8 cellular contexts compared by ENCODE assay signal in genomic region chr6:31396422-31397152, GRCh38. TPM values are rescaled to one million over a fixed set of nuclear protein-coding genes. Genes with fewer than 3 reads are reported as not detected.
DNase-seq lines count a peak whose midpoint lies in the region; ATAC-seq and TF ChIP-seq lines count a peak whose summit lies in the region.

No MANE protein-coding gene starts in this region.

- DNase-seq in C1 segment of cervical spinal cord (lab: John Stamatoyannopoulos, UW) (peak in 12 of 14 donors; percentile 4 to 71 (median 43)), H9 (peak; percentile 72), NCI-H526 treated with DMSO at 0.1 percent for 48 hours (lab: John Stamatoyannopoulos, UW) (peak; percentile 45), coronary artery (ENCODE audit: low spot score) (no peak), right lobe of liver (peak; percentile 73 to 84 (median 77))
- peak; percentile 89 for DNase-seq in activated CD4-positive, alpha-beta T cell treated with anti-CD3 and anti-CD28 coated beads, Interleukin-2, amount 10 ng/mL, durations not matched to agents 7 days and 5 days
- DNase-seq in stimulated activated CD4-positive, alpha-beta T cell treated with anti-CD3 and anti-CD28 coated beads, TNF-alpha, amount 100 ng/mL, for 4 hours (ENCODE audit: low read depth in 3 of 3), result peak; percentile 77 to 83 (median 78)

- no peaks in the 10 kb centered on the region for H3K36me3 ChIP-seq in right lobe of liver

- H3K36me3 Mint-ChIP-seq in H9 (ENCODE audit: insufficient read depth in 1 of 3, low read depth in 3 of 3), result peaks cover 2 to 6% (median 5%) of the 10 kb centered on the region in 3 experiments; a peak in 6 of 7 replicates
- H3K36me3 Mint-ChIP-seq in activated CD4-positive, alpha-beta T cell treated with anti-CD3 and anti-CD28 coated beads, Interleukin-2, amount 10 ng/mL, durations not matched to agents 7 days and 5 days (ENCODE audit: low read depth), result peaks cover 6% of the 10 kb centered on the region

- H2AK5ac ChIP-seq in H9 (ENCODE audit: insufficient read length, low read length), result no peak overlapping the region

- TF ChIP-seq CTCF in H9 (conservative IDR thresholded peaks at IDR 0.05), result peak; percentile 78
- peak; percentile 90 for TF ChIP-seq CTCF in coronary artery (IDR thresholded peaks at IDR 0.05)
- peak; percentile 73 to 97 (median 94) for TF ChIP-seq CTCF in right lobe of liver (IDR thresholded peaks at IDR 0.05)

- H3K4me1 ChIP-seq in H9 (ENCODE audit: insufficient read depth, low read length) (no peaks in the 10 kb centered on the region; the same call in 1 of the 2 replicates), right lobe of liver (peaks cover 0 to 20% (median 4%) of the 10 kb centered on the region in 4 donors)

- peaks cover 7 to 16% of the 10 kb centered on the region in 2 experiments for H3K9me3 Mint-ChIP-seq in H9
- H3K9me3 Mint-ChIP-seq in activated CD4-positive, alpha-beta T cell treated with anti-CD3 and anti-CD28 coated beads, Interleukin-2, amount 10 ng/mL, durations not matched to agents 7 days and 5 days, result no peaks in the 10 kb centered on the region

- H3K27me3 Mint-ChIP-seq in H9 (ENCODE audit: low read depth), result peaks cover 45% of the 10 kb centered on the region
- peaks cover 3% of the 10 kb centered on the region for H3K27me3 Mint-ChIP-seq in activated CD4-positive, alpha-beta T cell treated with anti-CD3 and anti-CD28 coated beads, Interleukin-2, amount 10 ng/mL, durations not matched to agents 7 days and 5 days

- H3K79me1 ChIP-seq in H9 (ENCODE audit: insufficient read depth, low read depth, low read length, poor library complexity, severe bottlenecking), result no peaks in the 10 kb centered on the region

- no peak overlapping the region for H3T11ph ChIP-seq in H9 (ENCODE audit: low read length)

- H3K27ac Mint-ChIP-seq in H9, result no peak overlapping the region
- H3K27ac Mint-ChIP-seq in activated CD4-positive, alpha-beta T cell treated with anti-CD3 and anti-CD28 coated beads, Interleukin-2, amount 10 ng/mL, durations not matched to agents 7 days and 5 days, result peak overlapping the region; percentile 46

- intact Hi-C loops in right lobe of liver (cut with DNase I), result loop anchor here (5.0 to 10.0 kb wide), 2 partner anchors 46 to 48 kb away; no protein-coding TSS in a partner anchor

- H2BK5ac ChIP-seq in H9 (ENCODE audit: insufficient read length, low read length), result no peak overlapping the region

- no peak overlapping the region for H4K91ac ChIP-seq in H9 (ENCODE audit: insufficient read length, low read depth, low read length)

- no CpG with 5 or more reads among the region's 11 CpGs for WGBS in H9 (ENCODE audit: extremely low coverage, insufficient read length, low lambda C conversion rate)
- 26% methylated on average over 8 of the region's 11 CpGs for WGBS in right lobe of liver (ENCODE audit: insufficient coverage, low coverage, low lambda C conversion rate, missing lambda C conversion rate)

- no peak for TF ChIP-seq POLR2A in right lobe of liver (IDR thresholded peaks at IDR 0.05)

- H3K27me3 ChIP-seq in H9 (ENCODE audit: insufficient read depth, low read length), result peaks cover under 1% of the 10 kb centered on the region; the same call in 1 of the 2 replicates
- no peaks in the 10 kb centered on the region for H3K27me3 ChIP-seq in right lobe of liver

- H3K4ac ChIP-seq in H9 (ENCODE audit: low read depth, low read length), result no peak overlapping the region

- H3K4me1 Mint-ChIP-seq in H9, result peaks cover 44 to 45% of the 10 kb centered on the region in 2 experiments
- peaks cover 27% of the 10 kb centered on the region for H3K4me1 Mint-ChIP-seq in activated CD4-positive, alpha-beta T cell treated with anti-CD3 and anti-CD28 coated beads, Interleukin-2, amount 10 ng/mL, durations not matched to agents 7 days and 5 days

- no peak overlapping the region for H4K5ac ChIP-seq in H9 (ENCODE audit: insufficient read length, low read depth, low read length)

- peaks cover 10% of the 10 kb centered on the region for H3K23me2 ChIP-seq in H9 (ENCODE audit: insufficient read length, low read depth, low read length, poor library complexity, severe bottlenecking)

- H2BK120ac ChIP-seq in H9 (ENCODE audit: low read depth, low read length, poor library complexity, severe bottlenecking), result no peak overlapping the region

- ATAC-seq in right lobe of liver (peak; percentile 51 to 73 (median 63)), GM21717 (IDR thresholded peaks at IDR 0.05; ENCODE audit: unreplicated experiment) (no peak)

- CTCF ChIA-PET in activated CD4-positive, alpha-beta T cell treated with anti-CD3 and anti-CD28 coated beads, Interleukin-2, amount 10 ng/mL, durations not matched to agents 7 days and 5 days (lab: Charles Lee), result interaction anchor here (1.5 kb wide), 1 partner anchor 46 kb away, joined by 3 read pairs; no protein-coding TSS in a partner anchor

- H2AFZ ChIP-seq in H9 (ENCODE audit: low read length), result no peak overlapping the region

- H3K79me2 ChIP-seq in H9 (ENCODE audit: insufficient read depth, low read length), result no peaks in the 10 kb centered on the region

- POLR2A ChIA-PET in activated CD4-positive, alpha-beta T cell treated with anti-CD3 and anti-CD28 coated beads, Interleukin-2, amount 10 ng/mL, durations not matched to agents 7 days and 5 days (lab: Charles Lee), result no interaction called here

- no peak overlapping the region for H2BK20ac ChIP-seq in H9 (ENCODE audit: low read depth, low read length, poor library complexity, severe bottlenecking)

- no peaks in the 10 kb centered on the region for H4K20me1 ChIP-seq in H9 (ENCODE audit: control insufficient read depth, insufficient read depth, insufficient read length)

- H3K9me3 ChIP-seq in H9 (ENCODE audit: control insufficient read depth, low read depth, low read length), result no peaks in the 10 kb centered on the region
- H3K9me3 ChIP-seq in right lobe of liver, result no peaks in the 10 kb centered on the region

- no peak overlapping the region for H3K9ac ChIP-seq in H9 (ENCODE audit: extremely low read depth, insufficient read length, low read length)

- no peak overlapping the region for H3K23ac ChIP-seq in H9 (ENCODE audit: insufficient read length, low read depth, low read length)

- no peak overlapping the region for H2BK15ac ChIP-seq in H9 (ENCODE audit: low read depth, low read length)

- no peak overlapping the region for H3K56ac ChIP-seq in H9 (ENCODE audit: insufficient read length, low read depth, low read length)

- H3K4me3 ChIP-seq in coronary artery (no peak overlapping the region), right lobe of liver (no peak overlapping the region)

- H3K4me3 Mint-ChIP-seq in H9, result no peak overlapping the region; a peak in 1 of 5 replicates
- no peak overlapping the region for H3K4me3 Mint-ChIP-seq in activated CD4-positive, alpha-beta T cell treated with anti-CD3 and anti-CD28 coated beads, Interleukin-2, amount 10 ng/mL, durations not matched to agents 7 days and 5 days

- no peak overlapping the region for H2BK12ac ChIP-seq in H9 (ENCODE audit: insufficient read length, low read depth, low read length)

- H3K4me2 ChIP-seq in H9 (ENCODE audit: insufficient read depth, insufficient read length, low read length), result no peak overlapping the region

- H3K27ac ChIP-seq in H9 (ENCODE audit: insufficient read length, low read depth, low read length) (no peak overlapping the region), coronary artery (no peak overlapping the region), right lobe of liver (no peak overlapping the region)

- no peak overlapping the region for H3K18ac ChIP-seq in H9 (ENCODE audit: insufficient read length, low read depth, low read length)

- H4K8ac ChIP-seq in H9 (replicated peaks; ENCODE audit: insufficient read length, low read depth, low read length), result no peak overlapping the region

- H3K14ac ChIP-seq in H9 (ENCODE audit: insufficient read depth, low read length), result no peak overlapping the region

RNA-seq across cellular contexts. Expression of gene MICA, which starts 6.8 kb away (rescaled TPM):
- total RNA-seq in H9 (2021) (8.5 and 8.8 TPM in 2 replicates), right lobe of liver (10 to 100 TPM in 1 of 6 experiments, 1 to 10 TPM in 5; 2.5 to 10.9 (median 6.1) TPM)
- total RNA-seq in activated CD4-positive, alpha-beta T cell treated with anti-CD3 and anti-CD28 coated beads, Interleukin-2, amount 10 ng/mL, durations not matched to agents 7 days and 5 days, result 10 to 100 TPM; 10.5 to 10.8 TPM

RNA-seq across cellular contexts. Expression of gene HLA-B, which starts 39.6 kb away (rescaled TPM):
- total RNA-seq in H9 (2021) (68.6 and 70.7 TPM in 2 replicates), right lobe of liver (1,000 to 10,000 TPM in 1 of 6 experiments, 100 to 1,000 TPM in 5; 232 to 1,122 (median 585) TPM)
- total RNA-seq in activated CD4-positive, alpha-beta T cell treated with anti-CD3 and anti-CD28 coated beads, Interleukin-2, amount 10 ng/mL, durations not matched to agents 7 days and 5 days, result 1,000 to 10,000 TPM; 4,654 to 4,702 TPM

Comparison
In these comparisons a context has a peak if more than half of its experiments do, and no peak if none do; other contexts are left out.
1. RNA of gene HLA-B, which starts 39.6 kb away (total RNA-seq): 4,654 to 4,702 TPM in activated CD4-positive, alpha-beta T cell treated with anti-CD3 and anti-CD28 coated beads, Interleukin-2, amount 10 ng/mL, durations not matched to agents 7 days and 5 days; 232 to 1,122 TPM in right lobe of liver and 68.6 to 70.7 TPM in H9; every median in the first group is over 4 times any median in the second.
2. Peak in every context shown above with its lines, with median percentiles within 50 percentile points of each other: CTCF ChIP-seq.